8 cellular contexts compared by ENCODE assay signal in the genomic region with DNA sequence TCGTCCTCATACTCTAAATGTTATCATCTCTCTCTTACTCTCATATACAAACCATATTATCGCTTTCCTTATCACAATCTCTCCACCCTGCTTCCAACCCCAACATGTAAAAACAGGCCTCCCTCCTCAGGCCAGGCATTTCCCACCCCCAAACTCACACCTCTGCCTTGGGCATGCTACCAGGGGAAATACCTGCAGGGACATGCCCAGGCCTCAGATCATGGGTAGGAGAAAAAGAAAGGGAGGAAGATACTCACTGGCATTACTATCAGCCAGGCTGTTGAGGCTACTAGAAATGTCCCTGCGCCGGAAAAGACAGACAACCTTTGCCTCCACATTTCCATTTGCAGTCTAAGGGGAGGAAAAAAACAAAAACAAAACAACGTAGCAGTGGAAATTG. TPM values are rescaled to one million over a fixed set of nuclear protein-coding genes. Genes with fewer than 3 reads are reported as not detected.
DNase-seq lines count a peak whose midpoint lies in the region; ATAC-seq and TF ChIP-seq lines count a peak whose summit lies in the region.

No MANE protein-coding gene starts in this region.

- no peaks in the 10 kb centered on the region; the same call in 1 of the 2 replicates for H3K79me2 ChIP-seq in H9 (ENCODE audit: insufficient read depth, low read length)

- H3K4me1 ChIP-seq in H9 (ENCODE audit: insufficient read depth, low read length), result peaks cover 8% of the 10 kb centered on the region
- peaks cover 33 to 46% (median 35%) of the 10 kb centered on the region in 3 donors for H3K4me1 ChIP-seq in skeletal muscle tissue (ENCODE audit: control insufficient read depth in 3 of 3, insufficient read depth in 3 of 3, low read length in 3 of 3)

- no peak overlapping the region for H2BK20ac ChIP-seq in H9 (ENCODE audit: low read depth, low read length, poor library complexity, severe bottlenecking)

- H2BK12ac ChIP-seq in H9 (ENCODE audit: insufficient read length, low read depth, low read length), result no peak overlapping the region

- H2BK15ac ChIP-seq in H9 (ENCODE audit: low read depth, low read length), result no peak overlapping the region

- H3K27me3 ChIP-seq in H9 (ENCODE audit: insufficient read depth, low read length) (peaks cover 12% of the 10 kb centered on the region; the same call in 1 of the 2 replicates), WERI-Rb-1 (ENCODE audit: insufficient read depth, low read depth, severe bottlenecking) (no peaks in the 10 kb centered on the region), skeletal muscle tissue (ENCODE audit: control insufficient read depth in 3 of 3, insufficient read depth in 3 of 3, low read length in 3 of 3) (no peaks in the 10 kb centered on the region)

- no peak overlapping the region for H4K8ac ChIP-seq in H9 (replicated peaks; ENCODE audit: insufficient read length, low read depth, low read length)

- H3K23ac ChIP-seq in H9 (ENCODE audit: insufficient read length, low read depth, low read length), result no peak overlapping the region

- no peak for ATAC-seq in GM21528 (IDR thresholded peaks at IDR 0.05; ENCODE audit: low FRiP score, unreplicated experiment)

- no peak overlapping the region for H2AFZ ChIP-seq in H9 (ENCODE audit: low read length)

- no peaks in the 10 kb centered on the region for H4K20me1 ChIP-seq in H9 (ENCODE audit: control insufficient read depth, insufficient read depth, insufficient read length)

- no peak overlapping the region for H2BK120ac ChIP-seq in H9 (ENCODE audit: low read depth, low read length, poor library complexity, severe bottlenecking)

- H3K79me1 ChIP-seq in H9 (ENCODE audit: insufficient read depth, low read depth, low read length, poor library complexity, severe bottlenecking), result no peaks in the 10 kb centered on the region

- H3K36me3 ChIP-seq in WERI-Rb-1 (peaks cover 63% of the 10 kb centered on the region), skeletal muscle tissue (ENCODE audit: control insufficient read depth in 3 of 3, insufficient read depth in 3 of 3, low read length in 3 of 3) (peaks cover 34 to 37% (median 36%) of the 10 kb centered on the region in 3 donors)

- no peak overlapping the region for H3K14ac ChIP-seq in H9 (ENCODE audit: insufficient read depth, low read length)

- DNase-seq in H9 (no peak), WERI-Rb-1 (no peak), foreskin fibroblast (no peak), C1 segment of cervical spinal cord (lab: John Stamatoyannopoulos, UW) (no peak), HuH-7.5 (ENCODE audit: low spot score) (no peak), NCI-H146 treated with DMSO at 0.1 percent for 48 hours (lab: John Stamatoyannopoulos, UW; ENCODE audit: unreplicated experiment) (no peak)

- peaks cover 34% of the 10 kb centered on the region for H3K27me3 Mint-ChIP-seq in H9 (ENCODE audit: low read depth)

- peaks cover 4% of the 10 kb centered on the region for H3K23me2 ChIP-seq in H9 (ENCODE audit: insufficient read length, low read depth, low read length, poor library complexity, severe bottlenecking)

- 100% methylated on average over 2 of the region's 5 CpGs for WGBS in H9 (ENCODE audit: extremely low coverage, insufficient read length, low lambda C conversion rate)

- TF ChIP-seq CTCF in H9 (conservative IDR thresholded peaks at IDR 0.05), result no peak
- no peak for TF ChIP-seq CTCF in WERI-Rb-1 (IDR thresholded peaks at IDR 0.05; ENCODE audit: low read depth, low read length)
- no peak for TF ChIP-seq CTCF in foreskin fibroblast (IDR thresholded peaks at IDR 0.05; ENCODE audit: low read depth, low read length)

- H4K5ac ChIP-seq in H9 (ENCODE audit: insufficient read length, low read depth, low read length), result no peak overlapping the region

- no peak overlapping the region for H3T11ph ChIP-seq in H9 (ENCODE audit: low read length)

- H3K4me3 ChIP-seq in WERI-Rb-1 (ENCODE audit: low read depth, low read length), result peak overlapping the region; percentile 95; the same call in 1 of the 2 replicates
- H3K4me3 ChIP-seq in foreskin fibroblast (ENCODE audit: low read depth in 1 of 2, low read length in 2 of 2), result peak overlapping the region; percentile 93 to 98
- peak overlapping the region; percentile 49 to 86 (median 83) for H3K4me3 ChIP-seq in skeletal muscle tissue (ENCODE audit: low read length in 3 of 3)

- H3K4me3 Mint-ChIP-seq in H9, result peak overlapping the region; percentile 90 to 93

- no peak overlapping the region for H3K56ac ChIP-seq in H9 (ENCODE audit: insufficient read length, low read depth, low read length)

- H3K9me3 Mint-ChIP-seq in H9, result no peaks in the 10 kb centered on the region

- peaks cover 39 to 48% of the 10 kb centered on the region in 2 experiments for H3K4me1 Mint-ChIP-seq in H9

- no peak overlapping the region for H3K4ac ChIP-seq in H9 (ENCODE audit: low read depth, low read length)

- H2AK5ac ChIP-seq in H9 (ENCODE audit: insufficient read length, low read length), result no peak overlapping the region

- H4K91ac ChIP-seq in H9 (ENCODE audit: insufficient read length, low read depth, low read length), result no peak overlapping the region

- H3K9me3 ChIP-seq in H9 (ENCODE audit: control insufficient read depth, low read depth, low read length) (no peaks in the 10 kb centered on the region), WERI-Rb-1 (ENCODE audit: severe bottlenecking) (no peaks in the 10 kb centered on the region), skeletal muscle tissue (ENCODE audit: control insufficient read depth in 3 of 3, low read length in 3 of 3) (no peaks in the 10 kb centered on the region)

- H2BK5ac ChIP-seq in H9 (ENCODE audit: insufficient read length, low read length), result no peak overlapping the region

- H3K4me2 ChIP-seq in H9 (ENCODE audit: insufficient read depth, insufficient read length, low read length), result peak overlapping the region; percentile 71

- H3K9ac ChIP-seq in H9 (ENCODE audit: extremely low read depth, insufficient read length, low read length), result no peak overlapping the region
- H3K9ac ChIP-seq in skeletal muscle tissue (ENCODE audit: low read depth in 1 of 3, low read length in 3 of 3), result peak overlapping the region in 2 of 3 donors; percentile 62 to 94

- H3K27ac ChIP-seq in H9 (ENCODE audit: insufficient read length, low read depth, low read length), result no peak overlapping the region
- peak overlapping the region; percentile 97 for H3K27ac ChIP-seq in WERI-Rb-1
- peak overlapping the region; percentile 88 for H3K27ac ChIP-seq in skeletal muscle tissue (ENCODE audit: low read depth, low read length)

- H3K27ac Mint-ChIP-seq in H9, result peak overlapping the region in 2 of 3 experiments; percentile 4 to 36; a peak in 2 of 7 replicates

- no peak overlapping the region for H3K18ac ChIP-seq in H9 (ENCODE audit: insufficient read length, low read depth, low read length)

- H3K36me3 Mint-ChIP-seq in H9 (ENCODE audit: insufficient read depth in 1 of 3, low read depth in 3 of 3), result peaks cover 57 to 68% (median 63%) of the 10 kb centered on the region in 3 experiments

RNA-seq across cellular contexts. Expression of a gene that starts 1.8 kb away (rescaled TPM):
- 143 and 149 TPM in 2 replicates for total RNA-seq in H9 (2021)
- total RNA-seq in skeletal muscle tissue, result 63.7 TPM

RNA-seq across cellular contexts. Expression of a gene that starts 8.6 kb away (rescaled TPM):
- total RNA-seq in H9 (2021), result 20.7 and 24.9 TPM in 2 replicates
- total RNA-seq in skeletal muscle tissue, result 4.2 TPM

RNA-seq across cellular contexts. Expression of a gene that starts 12.7 kb away (rescaled TPM):
- total RNA-seq in H9 (2021), result 35.3 and 40.6 TPM in 2 replicates
- 7.3 TPM for total RNA-seq in skeletal muscle tissue

RNA-seq across cellular contexts. Expression of a gene that starts 13.1 kb away (rescaled TPM):
- total RNA-seq in H9 (2021) (0.79 and 1.0 TPM in 2 replicates), skeletal muscle tissue (1.6 TPM)

RNA-seq across cellular contexts. Expression of a gene that starts 21.9 kb away (rescaled TPM):
- total RNA-seq in H9 (2021) (30.6 and 30.8 TPM in 2 replicates), skeletal muscle tissue (8.4 TPM)
